1 cellular context compared by ENCODE assay signal in the genomic region with DNA sequence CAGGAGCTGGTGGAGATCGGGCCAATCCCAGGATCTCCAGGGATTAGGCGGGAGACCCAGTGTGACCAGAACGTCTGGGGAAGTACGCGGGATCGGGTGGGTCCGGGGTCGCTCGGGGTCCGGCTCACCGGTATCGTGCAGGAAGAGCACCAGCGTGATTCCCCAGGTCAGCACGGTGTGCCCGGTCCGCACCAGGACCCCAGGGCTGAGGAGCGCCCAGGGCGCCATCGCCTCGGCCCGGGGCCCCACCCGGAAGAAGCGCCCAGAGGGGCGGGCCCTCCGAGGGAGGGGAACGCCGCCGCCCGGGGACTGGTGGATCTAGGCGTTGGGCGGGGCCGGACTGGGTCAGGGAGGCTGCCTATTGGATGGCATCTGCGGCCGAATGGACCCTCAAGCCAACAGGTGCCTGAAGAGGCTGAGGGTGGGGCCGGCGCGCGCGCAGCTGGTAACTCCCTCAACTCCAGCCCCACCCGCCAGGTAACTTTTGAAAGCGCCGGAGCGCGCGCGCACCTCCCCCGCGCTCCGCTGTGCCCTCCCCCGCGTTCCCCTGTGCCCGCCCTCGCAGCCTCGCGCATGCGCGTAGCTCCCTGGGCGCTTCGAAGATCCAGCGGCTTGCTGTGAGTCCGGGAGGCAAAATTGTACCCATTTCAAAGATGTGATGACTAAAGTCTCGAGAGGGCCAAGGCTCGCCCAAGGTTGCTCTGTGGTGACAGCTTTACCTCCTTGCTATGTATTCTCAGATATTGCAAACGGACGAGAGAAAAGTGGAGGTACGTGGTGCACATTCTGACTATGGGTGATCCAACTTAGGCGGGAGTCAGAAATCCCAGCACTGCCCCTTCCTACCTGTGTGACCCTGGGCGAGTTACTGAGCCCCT.
TF ChIP-seq lines count a peak whose summit lies in the region.

A gene with protein sequence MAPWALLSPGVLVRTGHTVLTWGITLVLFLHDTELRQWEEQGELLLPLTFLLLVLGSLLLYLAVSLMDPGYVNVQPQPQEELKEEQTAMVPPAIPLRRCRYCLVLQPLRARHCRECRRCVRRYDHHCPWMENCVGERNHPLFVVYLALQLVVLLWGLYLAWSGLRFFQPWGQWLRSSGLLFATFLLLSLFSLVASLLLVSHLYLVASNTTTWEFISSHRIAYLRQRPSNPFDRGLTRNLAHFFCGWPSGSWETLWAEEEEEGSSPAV (minus strand): TSS at position 262 of the 878 bp plus-strand sequence. CDS start 34 bp downstream, at position 228.

TF ChIP-seq in SK-N-SH, 30 proteins besides CTCF, POLR2A, EP300 and RAD21 (continued from another document):
- TF ChIP-seq, protein P1, sequence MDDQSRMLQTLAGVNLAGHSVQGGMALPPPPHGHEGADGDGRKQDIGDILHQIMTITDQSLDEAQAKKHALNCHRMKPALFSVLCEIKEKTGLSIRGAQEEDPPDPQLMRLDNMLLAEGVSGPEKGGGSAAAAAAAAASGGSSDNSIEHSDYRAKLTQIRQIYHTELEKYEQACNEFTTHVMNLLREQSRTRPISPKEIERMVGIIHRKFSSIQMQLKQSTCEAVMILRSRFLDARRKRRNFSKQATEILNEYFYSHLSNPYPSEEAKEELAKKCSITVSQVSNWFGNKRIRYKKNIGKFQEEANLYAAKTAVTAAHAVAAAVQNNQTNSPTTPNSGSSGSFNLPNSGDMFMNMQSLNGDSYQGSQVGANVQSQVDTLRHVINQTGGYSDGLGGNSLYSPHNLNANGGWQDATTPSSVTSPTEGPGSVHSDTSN (IDR thresholded peaks at IDR 0.05): no peak
- TF ChIP-seq, protein P2, sequence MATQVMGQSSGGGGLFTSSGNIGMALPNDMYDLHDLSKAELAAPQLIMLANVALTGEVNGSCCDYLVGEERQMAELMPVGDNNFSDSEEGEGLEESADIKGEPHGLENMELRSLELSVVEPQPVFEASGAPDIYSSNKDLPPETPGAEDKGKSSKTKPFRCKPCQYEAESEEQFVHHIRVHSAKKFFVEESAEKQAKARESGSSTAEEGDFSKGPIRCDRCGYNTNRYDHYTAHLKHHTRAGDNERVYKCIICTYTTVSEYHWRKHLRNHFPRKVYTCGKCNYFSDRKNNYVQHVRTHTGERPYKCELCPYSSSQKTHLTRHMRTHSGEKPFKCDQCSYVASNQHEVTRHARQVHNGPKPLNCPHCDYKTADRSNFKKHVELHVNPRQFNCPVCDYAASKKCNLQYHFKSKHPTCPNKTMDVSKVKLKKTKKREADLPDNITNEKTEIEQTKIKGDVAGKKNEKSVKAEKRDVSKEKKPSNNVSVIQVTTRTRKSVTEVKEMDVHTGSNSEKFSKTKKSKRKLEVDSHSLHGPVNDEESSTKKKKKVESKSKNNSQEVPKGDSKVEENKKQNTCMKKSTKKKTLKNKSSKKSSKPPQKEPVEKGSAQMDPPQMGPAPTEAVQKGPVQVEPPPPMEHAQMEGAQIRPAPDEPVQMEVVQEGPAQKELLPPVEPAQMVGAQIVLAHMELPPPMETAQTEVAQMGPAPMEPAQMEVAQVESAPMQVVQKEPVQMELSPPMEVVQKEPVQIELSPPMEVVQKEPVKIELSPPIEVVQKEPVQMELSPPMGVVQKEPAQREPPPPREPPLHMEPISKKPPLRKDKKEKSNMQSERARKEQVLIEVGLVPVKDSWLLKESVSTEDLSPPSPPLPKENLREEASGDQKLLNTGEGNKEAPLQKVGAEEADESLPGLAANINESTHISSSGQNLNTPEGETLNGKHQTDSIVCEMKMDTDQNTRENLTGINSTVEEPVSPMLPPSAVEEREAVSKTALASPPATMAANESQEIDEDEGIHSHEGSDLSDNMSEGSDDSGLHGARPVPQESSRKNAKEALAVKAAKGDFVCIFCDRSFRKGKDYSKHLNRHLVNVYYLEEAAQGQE (IDR thresholded peaks at IDR 0.05; ENCODE audit: low read depth, low read length): no peak
- TF ChIP-seq GABPA (IDR thresholded peaks at IDR 0.05; ENCODE audit: low read depth) (peak; percentile 51; the same call in 1 of the 2 replicates), NRF1 (IDR thresholded peaks at IDR 0.05; ENCODE audit: low read depth, low read length) (peak; percentile 87), SIN3A (IDR thresholded peaks at IDR 0.05; ENCODE audit: borderline replicate concordance, low read depth, low read length) (0 out of 2 replicates have a peak, but pooled peaks have one; percentile 28)
